ENCODE assay signal across 11 cellular contexts in genomic region chr15:58546066-58546591, GRCh38.
DNase-seq lines count a peak whose midpoint lies in the region; ATAC-seq and TF ChIP-seq lines count a peak whose summit lies in the region.
"Had no signal": no experiment of that assay in that cellular context is flagged by ENCODE, and none has a peak within 500 bp of the region (broad histone marks: within the 10 kb centered on the region; RNA-seq: fewer than 3 reads in every experiment).

No MANE protein-coding gene starts in this region.

- in situ Hi-C loops in ACHN (cut with HindIII; ENCODE audit: low pct_ligation_motif_present, low pct_unique_long_range_greater_than_20kb, low sequenced_read_pairs), result no loop called here

- H3K36me3 ChIP-seq in SJSA1, result no peaks in the 10 kb centered on the region
- H3K36me3 ChIP-seq in heart right ventricle, result no peaks in the 10 kb centered on the region
- H3K36me3 ChIP-seq: breast epithelium had no signal

- H3K27ac Mint-ChIP-seq in activated CD4-positive, alpha-beta T cell treated with anti-CD3 and anti-CD28 coated beads, Interleukin-2, amount 10 ng/mL, durations not matched to agents 7 days and 5 days, result peak overlapping the region; percentile 95
- peak overlapping the region; percentile 92 for H3K27ac Mint-ChIP-seq in stimulated activated effector memory CD8-positive, alpha-beta T cell treated with anti-CD3 and anti-CD28 coated beads, Interleukin-12 subunit alpha, Interleukin-12 subunit beta, amount 100 ng/mL, for 72 hours
- H3K27ac Mint-ChIP-seq: activated B cell treated with CpG ODN at 0.5 μM for 24 hours had no signal

- WGBS in heart right ventricle, 2 donors, result 74 to 79% methylated on average over 9 of the region's 9 CpGs

- H3K4me3 ChIP-seq in SJSA1 (no peak overlapping the region), heart right ventricle (no peak overlapping the region)
- H3K4me3 ChIP-seq: breast epithelium had no signal

- no peak for TF ChIP-seq CTCF in heart right ventricle (IDR thresholded peaks at IDR 0.05)

- H3K27ac ChIP-seq in SJSA1 (peak overlapping the region; percentile 57; the same call in 1 of the 2 replicates), heart right ventricle (peak overlapping the region in 8 of 10 donors; percentile 44 to 82 (median 68))
- H3K27ac ChIP-seq: breast epithelium had no signal

- H3K9me3 Mint-ChIP-seq in activated CD4-positive, alpha-beta T cell treated with anti-CD3 and anti-CD28 coated beads, Interleukin-2, amount 10 ng/mL, durations not matched to agents 7 days and 5 days, result peaks cover 3% of the 10 kb centered on the region
- no peaks in the 10 kb centered on the region for H3K9me3 Mint-ChIP-seq in stimulated activated effector memory CD8-positive, alpha-beta T cell treated with anti-CD3 and anti-CD28 coated beads, Interleukin-12 subunit alpha, Interleukin-12 subunit beta, amount 100 ng/mL, for 72 hours
- H3K9me3 Mint-ChIP-seq: activated B cell treated with CpG ODN at 0.5 μM for 24 hours had no signal

- CTCF ChIA-PET in activated CD4-positive, alpha-beta T cell treated with anti-CD3 and anti-CD28 coated beads, Interleukin-2, amount 10 ng/mL, durations not matched to agents 7 days and 5 days (lab: Charles Lee), result interaction anchor here (0.7 to 2.4 kb wide), 4 partner anchors 13 to 44 kb away, joined by 3 to 5 read pairs (median 4); no protein-coding TSS in a partner anchor

- H3K4me1 ChIP-seq in SJSA1 (replicated peaks) (peaks cover 41% of the 10 kb centered on the region), heart right ventricle (peaks cover 0 to 42% (median 18%) of the 10 kb centered on the region in 9 donors)
- H3K4me1 ChIP-seq: breast epithelium had no signal

- no peaks in the 10 kb centered on the region for H3K27me3 ChIP-seq in SJSA1 (replicated peaks)
- H3K27me3 ChIP-seq in heart right ventricle, result no peaks in the 10 kb centered on the region
- H3K27me3 ChIP-seq: breast epithelium had no signal

- H3K9me3 ChIP-seq in SJSA1 (replicated peaks), result no peaks in the 10 kb centered on the region
- no peaks in the 10 kb centered on the region for H3K9me3 ChIP-seq in heart right ventricle
- H3K9me3 ChIP-seq: breast epithelium, SK-N-SH had no signal

- peaks cover 50% of the 10 kb centered on the region for H3K4me1 Mint-ChIP-seq in activated CD4-positive, alpha-beta T cell treated with anti-CD3 and anti-CD28 coated beads, Interleukin-2, amount 10 ng/mL, durations not matched to agents 7 days and 5 days
- peaks cover 39% of the 10 kb centered on the region for H3K4me1 Mint-ChIP-seq in stimulated activated effector memory CD8-positive, alpha-beta T cell treated with anti-CD3 and anti-CD28 coated beads, Interleukin-12 subunit alpha, Interleukin-12 subunit beta, amount 100 ng/mL, for 72 hours

- no peaks in the 10 kb centered on the region for H3K27me3 Mint-ChIP-seq in activated CD4-positive, alpha-beta T cell treated with anti-CD3 and anti-CD28 coated beads, Interleukin-2, amount 10 ng/mL, durations not matched to agents 7 days and 5 days

- peak in 2 of 8 donors; percentile 1 to 18 for ATAC-seq in heart right ventricle
- no peak for ATAC-seq in stimulated activated effector memory CD8-positive, alpha-beta T cell treated with anti-CD3 and anti-CD28 coated beads, Interleukin-12 subunit alpha, Interleukin-12 subunit beta, amount 100 ng/mL, for 72 hours

- H3K36me3 Mint-ChIP-seq in activated CD4-positive, alpha-beta T cell treated with anti-CD3 and anti-CD28 coated beads, Interleukin-2, amount 10 ng/mL, durations not matched to agents 7 days and 5 days (ENCODE audit: low read depth), result peaks cover 11% of the 10 kb centered on the region
- H3K36me3 Mint-ChIP-seq in stimulated activated effector memory CD8-positive, alpha-beta T cell treated with anti-CD3 and anti-CD28 coated beads, Interleukin-12 subunit alpha, Interleukin-12 subunit beta, amount 100 ng/mL, for 72 hours, result no peaks in the 10 kb centered on the region

- H3K4me3 Mint-ChIP-seq in activated CD4-positive, alpha-beta T cell treated with anti-CD3 and anti-CD28 coated beads, Interleukin-2, amount 10 ng/mL, durations not matched to agents 7 days and 5 days, result no peak overlapping the region
- H3K4me3 Mint-ChIP-seq in stimulated activated effector memory CD8-positive, alpha-beta T cell treated with anti-CD3 and anti-CD28 coated beads, Interleukin-12 subunit alpha, Interleukin-12 subunit beta, amount 100 ng/mL, for 72 hours, result no peak overlapping the region
- H3K4me3 Mint-ChIP-seq: activated B cell treated with CpG ODN at 0.5 μM for 24 hours had no signal

- no peak for DNase-seq in activated CD4-positive, alpha-beta T cell treated with anti-CD3 and anti-CD28 coated beads, Interleukin-2, amount 10 ng/mL, durations not matched to agents 7 days and 5 days
- DNase-seq in activated CD4-positive, alpha-beta T cell treated with anti-CD3 and anti-CD28 coated beads, Interleukin-2, amount 50 U/mL, for 4 hours, result no peak
- DNase-seq in SJSA1 (ENCODE audit: low read depth in 1 of 2, low spot score in 2 of 2) (no peak), heart right ventricle (peak in 1 of 2 donors; percentile 38), AG20443 (ENCODE audit: low spot score) (no peak), anterior cingulate cortex (lab: John Stamatoyannopoulos, UW) (no peak), ACHN (no peak)
- DNase-seq in stimulated activated effector memory CD8-positive, alpha-beta T cell treated with anti-CD3 and anti-CD28 coated beads, Interleukin-12 subunit alpha, Interleukin-12 subunit beta, amount 100 ng/mL, for 72 hours (ENCODE audit: low spot score in 2 of 2), result no peak
- DNase-seq: activated B cell treated with CpG ODN at 0.5 μM for 24 hours had no signal

- POLR2A ChIA-PET in activated CD4-positive, alpha-beta T cell treated with anti-CD3 and anti-CD28 coated beads, Interleukin-2, amount 10 ng/mL, durations not matched to agents 7 days and 5 days (lab: Charles Lee), result no interaction called here

- intact Hi-C loops in heart right ventricle (cut with DNase I), result loop anchor here in 2 of 10 donors (2.0 to 10.0 kb wide), 2 partner anchors 21 to 281 kb away; no protein-coding TSS in a partner anchor
